In genomic region chr19:15331419-15332310, GRCh38 we compare ENCODE assay signal across 1 cellular context.
TF ChIP-seq lines count a peak whose summit lies in the region.

No MANE protein-coding gene starts in this region.

TF ChIP-seq in K562, 482 proteins besides CTCF, POLR2A, EP300 and RAD21 (continued from another document and continues in another):
- TF ChIP-seq E2F4 (CRISPR knock-in tag; IDR thresholded peaks at IDR 0.05; ENCODE audit: low read depth) (no peak), ZBTB5 (IDR thresholded peaks at IDR 0.05) (no peak), ATF6 (CRISPR knock-in tag; IDR thresholded peaks at IDR 0.05) (no peak), ZNF124 (CRISPR knock-in tag; IDR thresholded peaks at IDR 0.05) (no peak), SUPT5H (IDR thresholded peaks at IDR 0.05) (no peak), ZNF174 (CRISPR knock-in tag; IDR thresholded peaks at IDR 0.05) (no peak), HIVEP1 (CRISPR knock-in tag; IDR thresholded peaks at IDR 0.05) (no peak), NFXL1 (CRISPR knock-in tag; IDR thresholded peaks at IDR 0.05) (no peak), NUFIP1 (IDR thresholded peaks at IDR 0.05; ENCODE audit: partially characterized antibody) (no peak), RBM17 (IDR thresholded peaks at IDR 0.05; ENCODE audit: borderline replicate concordance, low read depth, low read length) (no peak), IRF2 (CRISPR knock-in tag; IDR thresholded peaks at IDR 0.05) (0 out of 2 replicates have a peak, but pooled peaks have one; percentile 24), KAT8 (IDR thresholded peaks at IDR 0.05; ENCODE audit: low read depth) (no peak), KLF13 (tag; IDR thresholded peaks at IDR 0.05; ENCODE audit: borderline replicate concordance, low read depth) (no peak), CHD4 (IDR thresholded peaks at IDR 0.05; ENCODE audit: insufficient read depth, insufficient replicate concordance, low read depth, low read length, poor library complexity, severe bottlenecking) (no peak), REST (CRISPR knock-in tag; IDR thresholded peaks at IDR 0.05; ENCODE audit: low read depth) (no peak), ZNF146 (CRISPR knock-in tag; IDR thresholded peaks at IDR 0.05; ENCODE audit: unreplicated experiment) (no peak), FOXJ3 (CRISPR knock-in tag; IDR thresholded peaks at IDR 0.05) (no peak), ZNF583 (CRISPR knock-in tag; IDR thresholded peaks at IDR 0.05) (no peak), RUNX1 (IDR thresholded peaks at IDR 0.05; ENCODE audit: low read depth) (no peak), RFX5 (IDR thresholded peaks at IDR 0.05; ENCODE audit: low read depth, low read length) (no peak), RBFOX2 (IDR thresholded peaks at IDR 0.05; ENCODE audit: low read depth, low read length) (peak; percentile 80), GTF3C2 (IDR thresholded peaks at IDR 0.05; ENCODE audit: borderline replicate concordance, extremely low read depth, insufficient read length) (no peak), KAT7 (CRISPR knock-in tag; IDR thresholded peaks at IDR 0.05; ENCODE audit: borderline replicate concordance) (no peak), PHB (CRISPR knock-in tag; IDR thresholded peaks at IDR 0.05) (no peak), SMARCA5 (IDR thresholded peaks at IDR 0.05) (no peak), ZNF224 (CRISPR knock-in tag; IDR thresholded peaks at IDR 0.05) (no peak), ZNF740 (CRISPR knock-in tag; IDR thresholded peaks at IDR 0.05) (peak; percentile 41; the same call in 1 of the 2 replicates), ZNF740 (tag; IDR thresholded peaks at IDR 0.05) (no peak), MGA (IDR thresholded peaks at IDR 0.05) (no peak), CBFA2T3 (IDR thresholded peaks at IDR 0.05) (no peak), ZSCAN32 (CRISPR knock-in tag; IDR thresholded peaks at IDR 0.05) (no peak), BDP1 (IDR thresholded peaks at IDR 0.05; ENCODE audit: insufficient read depth, insufficient read length) (no peak), GATAD2A (IDR thresholded peaks at IDR 0.05) (no peak), ZNF431 (CRISPR knock-in tag; IDR thresholded peaks at IDR 0.05) (0 out of 2 replicates have a peak, but pooled peaks have one; percentile 20), EZH2 (IDR thresholded peaks at IDR 0.05; ENCODE audit: borderline replicate concordance, low read depth, low read length) (no peak)
